8 cellular contexts compared by ENCODE assay signal in genomic region chr1:153658400-153659174, GRCh38. TPM values are rescaled to one million over a fixed set of nuclear protein-coding genes. Genes with fewer than 3 reads are reported as not detected.
A peak's percentile ranks its signal among the peaks of the same experiment; 100 is the strongest.
DNase-seq lines count a peak whose midpoint lies in the region; ATAC-seq and TF ChIP-seq lines count a peak whose summit lies in the region.

A gene with protein sequence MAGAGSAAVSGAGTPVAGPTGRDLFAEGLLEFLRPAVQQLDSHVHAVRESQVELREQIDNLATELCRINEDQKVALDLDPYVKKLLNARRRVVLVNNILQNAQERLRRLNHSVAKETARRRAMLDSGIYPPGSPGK (plus strand): TSS chr1:153658703. CDS start chr1:153658744, 41 bp downstream.

- H3K36me3 ChIP-seq in left lung, result peaks cover 0 to 33% of the 10 kb centered on the region in 2 donors

- peak within 1 kb of the TSS; percentile 65 to 74 for H3K4me3 ChIP-seq in left lung

- no peaks in the 10 kb centered on the region for H3K9me3 ChIP-seq in left lung

- peak within 1 kb of the TSS; percentile 92 for H3K27ac ChIP-seq in left lung

- H3K4me1 ChIP-seq in left lung, result peaks cover 5 to 29% of the 10 kb centered on the region in 2 donors

- DNase-seq in C1 segment of cervical spinal cord (lab: John Stamatoyannopoulos, UW) (peak; percentile 23 to 98 (median 88)), NCI-H526 treated with DMSO at 0.1 percent for 48 hours (lab: John Stamatoyannopoulos, UW) (peak; percentile 98), cortex of kidney (lab: John Stamatoyannopoulos, UW) (peak; percentile 53), left lung (peak; percentile 91 to 96)
- peak; percentile 87 for DNase-seq in activated CD4-positive, alpha-beta T cell treated with anti-CD3 and anti-CD28 coated beads, Interleukin-2, amount 50 U/mL, for 1 hour
- peak; percentile 85 to 91 for DNase-seq in stimulated activated CD4-positive, alpha-beta T cell treated with anti-CD3 and anti-CD28 coated beads, Interleukin-2, amount 100 ng/mL, for 48 hours

- ATAC-seq in GM19328 (IDR thresholded peaks at IDR 0.05; ENCODE audit: unreplicated experiment) (peak; percentile 78), HG03469 (IDR thresholded peaks at IDR 0.05; ENCODE audit: unreplicated experiment) (peak; percentile 74), left lung (peak; percentile 97)

- intact Hi-C loops in left lung (cut with DNase I), result no loop called here

- TF ChIP-seq CTCF in left lung (IDR thresholded peaks at IDR 0.05), result peak in 1 of 2 donors; percentile 20

- H3K27me3 ChIP-seq in left lung, result no peaks in the 10 kb centered on the region

RNA-seq across cellular contexts. Expression of the gene that starts here (rescaled TPM):
- total RNA-seq in left lung, result 10 to 100 TPM; 34.5 to 35.5 TPM

Comparison
In these comparisons a context has a peak if more than half of its experiments do, and no peak if none do; other contexts are left out.
1. Peak in every context shown above with its lines: DNase-seq, ATAC-seq, H3K4me3 ChIP-seq and H3K27ac ChIP-seq.